In genomic region chr20:21571841-21572690, GRCh38 we compare ENCODE assay signal across 9 cellular contexts. TPM values are rescaled to one million over a fixed set of nuclear protein-coding genes. Genes with fewer than 3 reads are reported as not detected.
DNase-seq lines count a peak whose midpoint lies in the region; ATAC-seq and TF ChIP-seq lines count a peak whose summit lies in the region.
"Had no signal": no experiment of that assay in that cellular context is flagged by ENCODE, and none has a peak within 500 bp of the region (broad histone marks: within the 10 kb centered on the region; RNA-seq: fewer than 3 reads in every experiment).

No MANE protein-coding gene starts in this region.

- H3K4me3 ChIP-seq in IMR-90 (ENCODE audit: insufficient read depth, low read depth, low read length) (no peak overlapping the region), adipocyte (ENCODE audit: low read length) (no peak overlapping the region), kidney epithelial cell (ENCODE audit: low read depth, low read length) (no peak overlapping the region)
- H3K4me3 ChIP-seq: skin epidermis had no signal

- no peaks in the 10 kb centered on the region for H3K9me1 ChIP-seq in IMR-90 (ENCODE audit: insufficient read depth, low read length)

- no peak overlapping the region for H2BK5ac ChIP-seq in IMR-90 (ENCODE audit: low read depth, low read length, poor library complexity, severe bottlenecking)

- H3K4me1 Mint-ChIP-seq in effector memory CD8-positive, alpha-beta T cell (ENCODE audit: low read depth in 2 of 2), result no peaks in the 10 kb centered on the region

- no peak overlapping the region for H3K4me3 Mint-ChIP-seq in effector memory CD8-positive, alpha-beta T cell

- H2BK15ac ChIP-seq in IMR-90 (ENCODE audit: low read depth, low read length), result no peak overlapping the region

- peak; percentile 61 for ATAC-seq in IMR-90 (ENCODE audit: low read depth)
- no peak for ATAC-seq in effector memory CD8-positive, alpha-beta T cell (replicated peaks)
- no peak for ATAC-seq in HG03460 (IDR thresholded peaks at IDR 0.05; ENCODE audit: unreplicated experiment)

- no peak overlapping the region for H3K56ac ChIP-seq in IMR-90 (ENCODE audit: extremely low read depth, insufficient read depth, low read length)

- H3K27ac Mint-ChIP-seq in effector memory CD8-positive, alpha-beta T cell, result no peak overlapping the region

- POLR2A ChIA-PET in IMR-90 (lab: Charles Lee; ENCODE audit: unreplicated experiment), result no interaction called here

- H2BK20ac ChIP-seq in IMR-90 (ENCODE audit: low read depth, low read length), result no peak overlapping the region

- no peaks in the 10 kb centered on the region for H3K36me3 Mint-ChIP-seq in effector memory CD8-positive, alpha-beta T cell (ENCODE audit: insufficient read depth)

- no peaks in the 10 kb centered on the region for H3K4me1 ChIP-seq in IMR-90 (ENCODE audit: control insufficient read depth, insufficient read depth, low read length)
- H3K4me1 ChIP-seq in adipocyte (ENCODE audit: control insufficient read depth, insufficient read depth, low read length), result no peaks in the 10 kb centered on the region

- TF ChIP-seq RAD21 in IMR-90 (IDR thresholded peaks at IDR 0.05; ENCODE audit: low read length), result peak; percentile 57

- H3K9ac ChIP-seq in IMR-90 (ENCODE audit: low read depth, low read length) (no peak overlapping the region), adipocyte (ENCODE audit: low read length) (no peak overlapping the region)

- no peaks in the 10 kb centered on the region for H3K9me3 ChIP-seq in IMR-90 (ENCODE audit: control insufficient read depth, insufficient read depth, low read length)
- H3K9me3 ChIP-seq in adipocyte (ENCODE audit: control insufficient read depth, low read length), result no peaks in the 10 kb centered on the region

- intact Hi-C loops in IMR-90 (cut with micrococcal nuclease), result loop anchor here (1.0 to 5.0 kb wide), 3 partner anchors 335 to 735 kb away; no protein-coding TSS in a partner anchor

- H3K27me3 Mint-ChIP-seq in effector memory CD8-positive, alpha-beta T cell, result peaks cover 22 to 49% of the 10 kb centered on the region in 2 donors

- peak; percentile 80 for TF ChIP-seq CTCF in IMR-90 (conservative IDR thresholded peaks at IDR 0.05; ENCODE audit: low read depth, low read length)
- peak; percentile 90 for TF ChIP-seq CTCF in kidney epithelial cell (IDR thresholded peaks at IDR 0.05; ENCODE audit: insufficient read depth, low read length, poor library complexity, severe bottlenecking)

- in situ Hi-C loops in IMR-90 (cut with MboI; ENCODE audit: low sequenced_read_pairs), result no loop called here

- dilution Hi-C loops in IMR-90 (cut with HindIII; ENCODE audit: low sequenced_read_pairs, unreplicated experiment), result no loop called here

- H3K36me3 ChIP-seq in IMR-90 (ENCODE audit: control insufficient read depth, insufficient read depth, low read length) (no peaks in the 10 kb centered on the region), adipocyte (ENCODE audit: control insufficient read depth, insufficient read depth, low read length, severe bottlenecking) (no peaks in the 10 kb centered on the region), kidney epithelial cell (ENCODE audit: control insufficient read depth, insufficient read depth, low read length) (no peaks in the 10 kb centered on the region)

- no peak for TF ChIP-seq POLR2A in IMR-90 (IDR thresholded peaks at IDR 0.05; ENCODE audit: low read depth, low read length)

- DNase-seq in NCI-H510A treated with DMSO at 0.1 percent for 48 hours (lab: John Stamatoyannopoulos, UW), result peak; percentile 17
- no peak for DNase-seq in NCI-H510A (lab: John Stamatoyannopoulos, UW)
- no peak for DNase-seq in IMR-90
- DNase-seq in adipocyte (ENCODE audit: low read depth), result peak; percentile 48
- no peak for DNase-seq in kidney epithelial cell (ENCODE audit: low read depth)
- no peak for DNase-seq in effector memory CD8-positive, alpha-beta T cell
- no peak for DNase-seq in NCI-H128 (lab: John Stamatoyannopoulos, UW; ENCODE audit: unreplicated experiment)

- CTCF ChIA-PET in IMR-90 (lab: Yijun Ruan, JAX), result interaction anchor here (0.8 to 1.4 kb wide), 3 partner anchors 245 to 734 kb away, joined by 3 to 4 read pairs (median 3); no protein-coding TSS in a partner anchor

- no TSS peak for BruUV-seq in IMR-90 (replicated peaks; lab: Mats Ljungman, UMichigan)

- WGBS in IMR-90 (ENCODE audit: extremely low coverage in 2 of 2, insufficient read length in 1 of 2), 2 experiments, result no CpG with 5 or more reads among the region's 15 CpGs

- no peaks in the 10 kb centered on the region for H3K9me3 Mint-ChIP-seq in effector memory CD8-positive, alpha-beta T cell

- H3K27me3 ChIP-seq in IMR-90 (ENCODE audit: control insufficient read depth, insufficient read depth, low read length), result no peaks in the 10 kb centered on the region
- peaks cover 43% of the 10 kb centered on the region for H3K27me3 ChIP-seq in adipocyte (replicated peaks; ENCODE audit: control insufficient read depth, insufficient read depth, low read length)
- H3K27me3 ChIP-seq in kidney epithelial cell (ENCODE audit: control insufficient read depth, insufficient read depth, low read length), result no peaks in the 10 kb centered on the region

- no peaks in the 10 kb centered on the region for H4K20me1 ChIP-seq in IMR-90 (ENCODE audit: insufficient read depth, low read length)

- H2AK5ac ChIP-seq in IMR-90 (ENCODE audit: low read depth, low read length), result no peak overlapping the region

- no peak overlapping the region for H3K18ac ChIP-seq in IMR-90 (ENCODE audit: low read depth, low read length)

- H3K79me1 ChIP-seq in IMR-90 (ENCODE audit: low read depth in 1 of 2, low read length in 2 of 2), result no peaks in the 10 kb centered on the region

- H4K8ac ChIP-seq in IMR-90 (ENCODE audit: low read depth in 2 of 2, low read length in 2 of 2), result no peak overlapping the region

- no peak overlapping the region for H3K4ac ChIP-seq in IMR-90 (ENCODE audit: low read depth, low read length)

- no peak overlapping the region for H3K14ac ChIP-seq in IMR-90 (replicated peaks; ENCODE audit: low read depth, low read length)

- no peak overlapping the region for H3K4me2 ChIP-seq in IMR-90 (ENCODE audit: low read depth, low read length)

- peak overlapping the region; percentile 10 for H2AFZ ChIP-seq in IMR-90 (replicated peaks; ENCODE audit: low read length, poor library complexity)

- H4K5ac ChIP-seq in IMR-90 (ENCODE audit: low read depth, low read length), result no peak overlapping the region

- no peak overlapping the region for H3K23ac ChIP-seq in IMR-90 (ENCODE audit: low read depth, low read length)

- no peak overlapping the region for H4K91ac ChIP-seq in IMR-90 (ENCODE audit: insufficient read depth, low read depth, low read length)

- H2AK9ac ChIP-seq in IMR-90 (replicated peaks; ENCODE audit: low read depth, low read length, poor library complexity), result peak overlapping the region; percentile 62

- H3K27ac ChIP-seq in IMR-90 (ENCODE audit: insufficient read depth, low read length), result no peak overlapping the region
- H3K27ac ChIP-seq: skin epidermis had no signal

- no peak overlapping the region for H2BK120ac ChIP-seq in IMR-90 (ENCODE audit: low read depth, low read length)

TF ChIP-seq in IMR-90, 13 proteins besides CTCF, POLR2A, EP300 and RAD21:
- no peak for TF ChIP-seq MXI1 (IDR thresholded peaks at IDR 0.05; ENCODE audit: borderline replicate concordance, low read depth, low read length)
- no peak for TF ChIP-seq CEBPB (IDR thresholded peaks at IDR 0.05; ENCODE audit: low read depth, low read length)
- no peak for TF ChIP-seq NFE2L2 (IDR thresholded peaks at IDR 0.05; ENCODE audit: low read depth, low read length)
- TF ChIP-seq FOS (IDR thresholded peaks at IDR 0.05; ENCODE audit: low read depth, low read length), result no peak
- TF ChIP-seq RCOR1 (IDR thresholded peaks at IDR 0.05; ENCODE audit: insufficient replicate concordance, low read length), result no peak
- no peak for TF ChIP-seq BHLHE40 (IDR thresholded peaks at IDR 0.05; ENCODE audit: low read depth, low read length)
- TF ChIP-seq, protein P1, sequence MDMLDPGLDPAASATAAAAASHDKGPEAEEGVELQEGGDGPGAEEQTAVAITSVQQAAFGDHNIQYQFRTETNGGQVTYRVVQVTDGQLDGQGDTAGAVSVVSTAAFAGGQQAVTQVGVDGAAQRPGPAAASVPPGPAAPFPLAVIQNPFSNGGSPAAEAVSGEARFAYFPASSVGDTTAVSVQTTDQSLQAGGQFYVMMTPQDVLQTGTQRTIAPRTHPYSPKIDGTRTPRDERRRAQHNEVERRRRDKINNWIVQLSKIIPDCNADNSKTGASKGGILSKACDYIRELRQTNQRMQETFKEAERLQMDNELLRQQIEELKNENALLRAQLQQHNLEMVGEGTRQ (IDR thresholded peaks at IDR 0.05; ENCODE audit: low read depth, low read length), result no peak
- TF ChIP-seq SMC3 (IDR thresholded peaks at IDR 0.05; ENCODE audit: low read depth, low read length), result peak; percentile 37; the same call in 1 of the 2 replicates

RNA-seq across cellular contexts. Expression of gene NKX2-2, which starts 58.2 kb away (rescaled TPM):
- not detected in 2 replicates for total RNA-seq in IMR-90 (2012; rRNA removed)
- polyA plus RNA-seq in IMR-90 (2012; rRNA removed), result not detected in 2 replicates
- not detected in 2 replicates for polyA plus RNA-seq in IMR-90 (2012; cell fraction: cytosol; rRNA removed)
- polyA plus RNA-seq in IMR-90 (2012; cell fraction: nucleus; rRNA removed; ENCODE audit: low replicate concordance), result not detected in 2 replicates
- total RNA-seq in kidney epithelial cell, result not detected in 2 replicates

Comparison
In these comparisons a context has a peak if more than half of its experiments do, and no peak if none do; other contexts are left out.
1. DNase-seq: peak in NCI-H510A treated with DMSO at 0.1 percent for 48 hours (single experiment) and adipocyte (single experiment); none in NCI-H510A (single experiment), IMR-90 (single experiment), kidney epithelial cell (single experiment), effector memory CD8-positive, alpha-beta T cell (0 of 3) and NCI-H128 (single experiment).